ENCODE assay signal across 15 cellular contexts in genomic region chr2:232232915-232233314, GRCh38.
DNase-seq lines count a peak whose midpoint lies in the region; ATAC-seq, FAIRE-seq and TF ChIP-seq lines count a peak whose summit lies in the region.
"Had no signal": no experiment of that assay in that cellular context is flagged by ENCODE, and none has a peak within 500 bp of the region (broad histone marks: within the 10 kb centered on the region; RNA-seq: fewer than 3 reads in every experiment).

No MANE protein-coding gene starts in this region.

- H4K20me1 ChIP-seq in DND-41 (ENCODE audit: insufficient read depth, low read length) (no peaks in the 10 kb centered on the region), K562 (replicated peaks; ENCODE audit: control insufficient read depth, insufficient read depth, low read length) (no peaks in the 10 kb centered on the region)

- H3K27me3 ChIP-seq in DND-41 (ENCODE audit: insufficient read depth, low read length, poor library complexity) (no peaks in the 10 kb centered on the region), K562 (ENCODE audit: control insufficient read depth in 2 of 2, insufficient read depth in 2 of 2, low read length in 2 of 2) (no peaks in the 10 kb centered on the region), tibial nerve (no peaks in the 10 kb centered on the region)

- no peak for FAIRE-seq in K562 (lab: Jason Lieb, UNC)
- FAIRE-seq: H1, HTR-8/SVneo had no signal

- H3K27ac ChIP-seq in DND-41 (ENCODE audit: low read length) (peak overlapping the region; percentile 37; the same call in 1 of the 2 replicates), K562 (ENCODE audit: extremely low read depth, low read depth, low read length) (no peak overlapping the region), tibial nerve (no peak overlapping the region)

- no peak for ATAC-seq in activated naive CD4-positive, alpha-beta T cell treated with anti-CD3 and anti-CD28 coated beads, Interleukin-2, amount 50 U/mL, for 72 hours
- ATAC-seq in DND-41 (ENCODE audit: insufficient read depth, low read depth) (no peak), K562 (no peak)

- H3K4me3 ChIP-seq in DND-41 (ENCODE audit: low read depth in 1 of 2, low read length in 2 of 2) (no peak overlapping the region), K562 (no peak overlapping the region), tibial nerve (no peak overlapping the region)
- H3K4me3 ChIP-seq: HAP-1 had no signal

- no peak overlapping the region for H2AFZ ChIP-seq in DND-41 (ENCODE audit: low read depth, low read length)
- no peak overlapping the region for H2AFZ ChIP-seq in K562 (ENCODE audit: low read depth, low read length)

- BruUV-seq in K562 (replicated peaks; lab: Mats Ljungman, UMichigan): no TSS peak

- CTCF ChIA-PET in K562 (lab: Yijun Ruan, JAX; ENCODE audit: low intra/inter-chr PET ratio): no interaction called here
- CTCF ChIA-PET in activated CD4-positive, alpha-beta memory T cell treated with anti-CD3 and anti-CD28 coated beads for 36 hours (lab: Charles Lee): interaction anchor here (1.7 kb wide), 1 partner anchor 308 kb away, joined by 4 read pairs; no protein-coding TSS in a partner anchor

- no peaks in the 10 kb centered on the region for H3K27me3 Mint-ChIP-seq in progenitor cell of endocrine pancreas
- no peaks in the 10 kb centered on the region for H3K27me3 Mint-ChIP-seq in activated CD4-positive, alpha-beta memory T cell treated with anti-CD3 and anti-CD28 coated beads for 36 hours
- H3K27me3 Mint-ChIP-seq: CD8-positive, alpha-beta memory T cell had no signal

- no peaks in the 10 kb centered on the region for H3K36me3 ChIP-seq in DND-41 (ENCODE audit: insufficient read depth, low read length)
- no peaks in the 10 kb centered on the region for H3K36me3 ChIP-seq in K562 (ENCODE audit: control insufficient read depth, insufficient read depth, low read length)
- no peaks in the 10 kb centered on the region for H3K36me3 ChIP-seq in tibial nerve
- H3K36me3 ChIP-seq: HAP-1 had no signal

- H3K4me1 Mint-ChIP-seq in progenitor cell of endocrine pancreas (ENCODE audit: low read depth): peaks cover 2% of the 10 kb centered on the region
- H3K4me1 Mint-ChIP-seq in activated CD4-positive, alpha-beta memory T cell treated with anti-CD3 and anti-CD28 coated beads for 36 hours (ENCODE audit: low read depth): peaks cover 26% of the 10 kb centered on the region

- peak overlapping the region; percentile 52 to 53 for H3K27ac Mint-ChIP-seq in activated naive CD4-positive, alpha-beta T cell treated with anti-CD3 and anti-CD28 coated beads, Interleukin-2, amount 50 U/mL, for 72 hours
- peak overlapping the region; percentile 0 for H3K27ac Mint-ChIP-seq in progenitor cell of endocrine pancreas
- H3K27ac Mint-ChIP-seq in activated CD4-positive, alpha-beta memory T cell treated with anti-CD3 and anti-CD28 coated beads for 36 hours: no peak overlapping the region
- H3K27ac Mint-ChIP-seq: HFFc6 had no signal

- no peak overlapping the region for H3K9ac ChIP-seq in DND-41 (ENCODE audit: low read depth, low read length)
- H3K9ac ChIP-seq in K562 (ENCODE audit: insufficient read depth in 1 of 2, low read depth in 2 of 2, low read length in 2 of 2): no peak overlapping the region

- TF ChIP-seq POLR2A in K562 (conservative IDR thresholded peaks at IDR 0.05): no peak
- no peak for TF ChIP-seq POLR2A in tibial nerve (IDR thresholded peaks at IDR 0.05)

- H3K4me1 ChIP-seq in DND-41 (ENCODE audit: insufficient read depth, low read length) (peaks cover 26% of the 10 kb centered on the region), K562 (replicated peaks in 1 of 2; ENCODE audit: control insufficient read depth in 2 of 2, insufficient read depth in 2 of 2, low read length in 2 of 2) (no peaks in the 10 kb centered on the region), tibial nerve (peaks cover 0 to 27% (median 5%) of the 10 kb centered on the region in 4 donors)
- H3K4me1 ChIP-seq: HAP-1 had no signal

- no peaks in the 10 kb centered on the region for H3K9me3 ChIP-seq in DND-41 (ENCODE audit: insufficient read depth, low read length, severe bottlenecking)
- no peaks in the 10 kb centered on the region for H3K9me3 ChIP-seq in K562 (replicated peaks; ENCODE audit: control insufficient read depth, insufficient read depth, low read depth, low read length)
- H3K9me3 ChIP-seq in tibial nerve: no peaks in the 10 kb centered on the region
- H3K9me3 ChIP-seq: Caco-2, HAP-1 had no signal

- no peak for TF ChIP-seq CTCF in DND-41 (IDR thresholded peaks at IDR 0.05; ENCODE audit: borderline replicate concordance, extremely low read depth, low read length, poor library complexity, severe bottlenecking)
- TF ChIP-seq CTCF in K562 (IDR thresholded peaks at IDR 0.05 in 2 of 3, conservative IDR thresholded peaks at IDR 0.05 in 1 of 3; ENCODE audit: insufficient read depth in 2 of 3, low read depth in 1 of 3, low read length in 3 of 3): no peak
- TF ChIP-seq CTCF in progenitor cell of endocrine pancreas (IDR thresholded peaks at IDR 0.05; ENCODE audit: unreplicated experiment): no peak
- TF ChIP-seq CTCF in tibial nerve (IDR thresholded peaks at IDR 0.05): no peak

- no peak overlapping the region for H3K4me2 ChIP-seq in DND-41 (ENCODE audit: insufficient read depth, low read length)
- no peak overlapping the region for H3K4me2 ChIP-seq in K562 (ENCODE audit: insufficient read depth, low read length)

- in situ Hi-C loops in K562 (cut with MboI): no loop called here

- H3K79me2 ChIP-seq in DND-41 (ENCODE audit: insufficient read depth, low read length) (no peaks in the 10 kb centered on the region), K562 (ENCODE audit: control insufficient read depth, insufficient read depth, low read length) (no peaks in the 10 kb centered on the region)

- TF ChIP-seq EP300 in K562 (IDR thresholded peaks at IDR 0.05; ENCODE audit: low read length): no peak
- TF ChIP-seq EP300 in tibial nerve (IDR thresholded peaks at IDR 0.05): no peak

- no peaks in the 10 kb centered on the region for H3K9me3 Mint-ChIP-seq in activated naive CD4-positive, alpha-beta T cell treated with anti-CD3 and anti-CD28 coated beads, Interleukin-2, amount 50 U/mL, for 72 hours
- H3K9me3 Mint-ChIP-seq in progenitor cell of endocrine pancreas (ENCODE audit: low read depth): no peaks in the 10 kb centered on the region
- H3K9me3 Mint-ChIP-seq in activated CD4-positive, alpha-beta memory T cell treated with anti-CD3 and anti-CD28 coated beads for 36 hours: no peaks in the 10 kb centered on the region
- H3K9me3 Mint-ChIP-seq: CD8-positive, alpha-beta memory T cell; HFFc6 had no signal

- WGBS in K562 (ENCODE audit: insufficient coverage, low coverage, missing lambda C conversion rate): 67% methylated on average over 2 of the region's 2 CpGs
- 100% methylated on average over 2 of the region's 2 CpGs for WGBS in tibial nerve, 2 donors

- no peak for DNase-seq in activated naive CD4-positive, alpha-beta T cell treated with anti-CD3 and anti-CD28 coated beads, Interleukin-2, amount 50 U/mL, for 72 hours (ENCODE audit: low spot score in 2 of 2)
- DNase-seq in activated naive CD4-positive, alpha-beta T cell (lab: John Stamatoyannopoulos, UW): no peak
- no peak for DNase-seq in DND-41
- DNase-seq in K562 (ENCODE audit: extremely low read depth in 1 of 4, low spot score in 3 of 4): no peak
- no peak for DNase-seq in progenitor cell of endocrine pancreas (ENCODE audit: low spot score, unreplicated experiment)
- DNase-seq in KG1 (lab: John Stamatoyannopoulos, UW): no peak
- DNase-seq in activated CD4-positive, alpha-beta memory T cell treated with anti-CD3 and anti-CD28 coated beads for 36 hours: no peak
- DNase-seq in tibial nerve (ENCODE audit: low spot score in 2 of 2): no peak
- DNase-seq: Caco-2; CD8-positive, alpha-beta memory T cell; DMS53; HFFc6 had no signal

- POLR2A ChIA-PET in K562 (lab: Yijun Ruan, JAX): interaction anchor here (0.6 to 1.0 kb wide), 2 partner anchors 14 to 24 kb away, joined by 3 read pairs; no protein-coding TSS in a partner anchor
- POLR2A ChIA-PET in activated CD4-positive, alpha-beta memory T cell treated with anti-CD3 and anti-CD28 coated beads for 36 hours (lab: Charles Lee): no interaction called here

- H3K36me3 Mint-ChIP-seq in activated naive CD4-positive, alpha-beta T cell treated with anti-CD3 and anti-CD28 coated beads, Interleukin-2, amount 50 U/mL, for 72 hours: no peaks in the 10 kb centered on the region
- no peaks in the 10 kb centered on the region for H3K36me3 Mint-ChIP-seq in progenitor cell of endocrine pancreas (ENCODE audit: insufficient read depth)
- H3K36me3 Mint-ChIP-seq in activated CD4-positive, alpha-beta memory T cell treated with anti-CD3 and anti-CD28 coated beads for 36 hours: peaks cover 2% of the 10 kb centered on the region

- no peak overlapping the region for H3K4me3 Mint-ChIP-seq in progenitor cell of endocrine pancreas (ENCODE audit: low read depth)
- no peak overlapping the region for H3K4me3 Mint-ChIP-seq in activated CD4-positive, alpha-beta memory T cell treated with anti-CD3 and anti-CD28 coated beads for 36 hours
- H3K4me3 Mint-ChIP-seq: CD8-positive, alpha-beta memory T cell; HFFc6 had no signal

- TF ChIP-seq RAD21 in K562 (CRISPR knock-in tag; conservative IDR thresholded peaks at IDR 0.05 in 1 of 2, IDR thresholded peaks at IDR 0.05 in 1 of 2): no peak

- intact Hi-C loops in K562 (cut with micrococcal nuclease): no loop called here
- intact Hi-C loops in activated CD4-positive, alpha-beta memory T cell treated with anti-CD3 and anti-CD28 coated beads for 36 hours (cut with micrococcal nuclease): loop anchor here (5.0 kb wide), 2 partner anchors 306 to 326 kb away; partner anchors contain the start of gene NPPC

- no peaks in the 10 kb centered on the region for H3K9me1 ChIP-seq in K562 (ENCODE audit: control insufficient read depth, insufficient read depth, low read length)

TF ChIP-seq in K562, 482 proteins besides CTCF, POLR2A, EP300 and RAD21:
- TF ChIP-seq C11orf30 (IDR thresholded peaks at IDR 0.05; ENCODE audit: low read depth): 0 out of 2 replicates have a peak, but pooled peaks have one; percentile 14
- TF ChIP-seq BMI1 (IDR thresholded peaks at IDR 0.05; ENCODE audit: low read length): no peak
- TF ChIP-seq CBX1 (IDR thresholded peaks at IDR 0.05; ENCODE audit: low read depth): no peak
- peak; percentile 34; the same call in 1 of the 2 replicates for TF ChIP-seq ZNF316 (IDR thresholded peaks at IDR 0.05)
